7 cellular contexts compared by ENCODE assay signal in the genomic region with DNA sequence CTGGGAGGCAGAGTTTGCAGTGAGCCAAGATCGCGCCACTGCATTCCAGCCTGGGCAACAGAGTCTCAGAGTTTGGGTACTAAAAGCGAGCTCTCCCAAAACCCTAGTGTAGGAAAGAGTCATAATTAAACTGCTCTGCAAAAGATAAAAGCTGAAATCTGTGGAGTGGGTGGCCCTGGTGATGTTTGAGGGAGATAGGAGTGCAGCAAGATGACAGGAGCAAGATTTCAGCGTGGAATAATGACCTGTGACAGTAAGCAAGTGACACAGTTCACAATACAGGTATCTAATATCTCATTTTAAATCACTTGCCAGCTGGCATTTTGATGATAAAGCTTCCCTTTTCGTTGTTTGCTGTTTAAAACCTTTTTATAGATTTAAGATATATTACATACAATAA.
"Had no signal": no experiment of that assay in that cellular context is flagged by ENCODE, and none has a peak within 500 bp of the region (broad histone marks: within the 10 kb centered on the region; RNA-seq: fewer than 3 reads in every experiment).

No MANE protein-coding gene starts in this region.

- H3K27ac Mint-ChIP-seq: IgD-negative memory B cell had no signal

- H3K4me3 Mint-ChIP-seq: IgD-negative memory B cell had no signal

- ATAC-seq: HepG2, K562 had no signal

- DNase-seq: IMR-90, KBM-7, KG1 had no signal

- H3K36me3 Mint-ChIP-seq: IgD-negative memory B cell had no signal

- H3K27me3 Mint-ChIP-seq: IgD-negative memory B cell had no signal

- H3K4me1 Mint-ChIP-seq: IgD-negative memory B cell had no signal

- H3K27ac ChIP-seq: HL-60 had no signal

- H3K4me3 ChIP-seq: K562 had no signal
